ENCODE assay signal across 23 cellular contexts in genomic region chr3:30300844-30301243, GRCh38.
"Had no signal": no experiment of that assay in that cellular context is flagged by ENCODE, and none has a peak within 500 bp of the region (broad histone marks: within the 10 kb centered on the region; RNA-seq: fewer than 3 reads in every experiment).

No MANE protein-coding gene starts in this region.

- H3K27ac ChIP-seq: ascending aorta, SJSA1 had no signal

- H3K9me3 ChIP-seq: ascending aorta, MG63, SK-N-SH had no signal

- H3K4me2 ChIP-seq: SK-N-SH had no signal

- H3K9ac ChIP-seq: SK-N-SH had no signal

- H3K4me1 ChIP-seq: ascending aorta, SJSA1 had no signal

- DNase-seq: activated CD4-positive, alpha-beta T cell treated with anti-CD3 and anti-CD28 coated beads, Interleukin-2, amount 10 ng/mL, durations not matched to agents 24 days and 14 days; activated CD4-positive, alpha-beta T cell treated with anti-CD3 and anti-CD28 coated beads, Interleukin-2, amount 50 U/mL, for 48 hours; activated CD8-positive, alpha-beta T cell treated with anti-CD3 and anti-CD28 coated beads, Interleukin-2, amount 10 ng/mL, durations not matched to agents 7 days and 5 days; activated gamma-delta T cell; activated naive CD4-positive, alpha-beta T cell treated with Interleukin-2 at 50 U/mL for 16 hours; activated naive CD8-positive, alpha-beta T cell treated with anti-CD3 and anti-CD28 coated beads, Interleukin-2, amount 10 ng/mL, durations not matched to agents 7 days and 5 days; activated T-cell treated with anti-CD3 and anti-CD28 coated beads, Interleukin-2, amount 50 U/mL, for 24 hours; amygdala; Kasumi-1; MG63; NCI-H1048; NCI-H1105 treated with DMSO at 0.1 percent for 48 hours; NCI-H1436; NCI-H1694; NCI-H1930; NCI-H2081 treated with DMSO at 0.1 percent for 48 hours; NCI-H226; NCI-H524 treated with DMSO at 0.1 percent for 48 hours; SHP77 treated with DMSO at 0.1 percent for 48 hours; SK-N-SH had no signal

- ATAC-seq: activated CD8-positive, alpha-beta T cell treated with anti-CD3 and anti-CD28 coated beads, Interleukin-2, amount 10 ng/mL, durations not matched to agents 7 days and 5 days; Panc1 had no signal

- H3K36me3 ChIP-seq: ascending aorta, MG63, SJSA1 had no signal

- H3K27me3 ChIP-seq: ascending aorta, MG63, SJSA1 had no signal

- H3K4me3 ChIP-seq: ascending aorta, MG63, SJSA1 had no signal
